9 cellular contexts compared by ENCODE assay signal in the genomic region with DNA sequence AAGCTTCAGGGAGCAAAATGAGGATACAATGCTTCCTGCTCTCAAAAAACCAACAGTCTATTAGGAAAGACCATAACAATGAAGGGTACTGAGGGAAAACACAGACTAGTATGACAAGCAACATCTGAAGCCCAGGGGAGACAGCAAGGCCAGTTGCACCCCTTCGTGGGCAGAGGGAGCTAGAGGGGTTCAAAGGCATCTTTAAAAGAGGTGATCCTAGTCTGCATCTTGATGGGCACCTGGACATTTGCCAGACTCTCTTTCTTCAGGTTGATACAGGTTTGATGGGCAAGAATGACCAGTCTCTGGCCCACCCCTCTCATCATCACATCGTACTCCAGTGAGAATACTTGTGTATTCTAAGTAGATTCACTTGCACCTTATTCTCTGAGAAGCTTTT.
DNase-seq lines count a peak whose midpoint lies in the region; ATAC-seq, FAIRE-seq and TF ChIP-seq lines count a peak whose summit lies in the region.
"Had no signal": no experiment of that assay in that cellular context is flagged by ENCODE, and none has a peak within 500 bp of the region (broad histone marks: within the 10 kb centered on the region; RNA-seq: fewer than 3 reads in every experiment).

No MANE protein-coding gene starts in this region.

- no peak for TF ChIP-seq POLR2A in GM12878 (IDR thresholded peaks at IDR 0.05; ENCODE audit: low read depth, low read length)

- no peaks in the 10 kb centered on the region for H3K36me3 Mint-ChIP-seq in activated T-cell treated with anti-CD3 and anti-CD28 coated beads, Interleukin-2, amount 50 U/mL, for 24 hours (ENCODE audit: low read depth)
- H3K36me3 Mint-ChIP-seq in activated T-cell treated with anti-CD3 and anti-CD28 coated beads, Interleukin-2, amount 50 U/mL, for 4 hours (ENCODE audit: insufficient read depth): no peaks in the 10 kb centered on the region

- peaks cover 68% of the 10 kb centered on the region for H3K4me1 Mint-ChIP-seq in activated T-cell treated with anti-CD3 and anti-CD28 coated beads, Interleukin-2, amount 50 U/mL, for 24 hours (ENCODE audit: low read depth)
- peaks cover 65% of the 10 kb centered on the region for H3K4me1 Mint-ChIP-seq in activated T-cell treated with anti-CD3 and anti-CD28 coated beads, Interleukin-2, amount 50 U/mL, for 4 hours (ENCODE audit: low read depth)

- no peaks in the 10 kb centered on the region for H3K36me3 ChIP-seq in GM12878 (ENCODE audit: control insufficient read depth in 2 of 2, insufficient read depth in 2 of 2, low read length in 1 of 2)

- H3K27ac ChIP-seq in GM12878 (ENCODE audit: control insufficient read depth, insufficient read depth): no peak overlapping the region
- H3K27ac ChIP-seq: PC-9 had no signal

- no peaks in the 10 kb centered on the region for H3K27me3 ChIP-seq in GM12878 (replicated peaks in 1 of 2; ENCODE audit: control insufficient read depth in 2 of 2, insufficient read depth in 2 of 2, low read length in 1 of 2)

- no peak overlapping the region for H3K4me2 ChIP-seq in GM12878 (ENCODE audit: control insufficient read depth, insufficient read depth)
- H3K4me2 ChIP-seq: PC-9 had no signal

- TF ChIP-seq RAD21 in GM12878 (IDR thresholded peaks at IDR 0.05; ENCODE audit: insufficient read depth, low read depth, low read length): peak; percentile 66

- 45% methylated on average over 2 of the region's 2 CpGs for WGBS in GM12878 (ENCODE audit: insufficient coverage, insufficient replicate concordance, low lambda C conversion rate, missing lambda C conversion rate)

- in situ Hi-C loops in GM12878 (cut with MboI): loop anchor here (5.0 to 25.0 kb wide), 3 partner anchors 178 to 725 kb away; a partner anchor contains a TSS

- no peaks in the 10 kb centered on the region for H3K27me3 Mint-ChIP-seq in activated T-cell treated with anti-CD3 and anti-CD28 coated beads, Interleukin-2, amount 50 U/mL, for 24 hours
- H3K27me3 Mint-ChIP-seq in activated T-cell treated with anti-CD3 and anti-CD28 coated beads, Interleukin-2, amount 50 U/mL, for 4 hours (ENCODE audit: low read depth): no peaks in the 10 kb centered on the region

- H2AFZ ChIP-seq in GM12878 (ENCODE audit: control insufficient read depth, low read depth, low read length): no peak overlapping the region
- H2AFZ ChIP-seq: PC-9 had no signal

- no peak overlapping the region for H3K4me3 Mint-ChIP-seq in activated T-cell treated with anti-CD3 and anti-CD28 coated beads, Interleukin-2, amount 50 U/mL, for 24 hours
- no peak overlapping the region for H3K4me3 Mint-ChIP-seq in activated T-cell treated with anti-CD3 and anti-CD28 coated beads, Interleukin-2, amount 50 U/mL, for 4 hours

- TF ChIP-seq CTCF in GM12878 (IDR thresholded peaks at IDR 0.05 in 2 of 3, conservative IDR thresholded peaks at IDR 0.05 in 1 of 3; ENCODE audit: control insufficient read depth in 2 of 3, extremely low read depth in 1 of 3, insufficient read depth in 1 of 3, low read depth in 3 of 3, low read length in 3 of 3): peak; percentile 28 to 53 (median 32); a peak in 5 of 6 replicates

- peak overlapping the region; percentile 53 for H3K27ac Mint-ChIP-seq in activated T-cell treated with anti-CD3 and anti-CD28 coated beads, Interleukin-2, amount 50 U/mL, for 24 hours

- CTCF ChIA-PET in GM12878 (lab: Yijun Ruan, JAX): interaction anchor here (0.8 to 14.2 kb wide), 5 partner anchors 8 to 425 kb away, joined by 3 to 568 read pairs (median 4); no protein-coding TSS in a partner anchor

- peaks cover 10% of the 10 kb centered on the region; the same call in 1 of the 2 replicates for H3K4me1 ChIP-seq in GM12878 (ENCODE audit: control insufficient read depth, insufficient read depth, low read length)

- POLR2A ChIA-PET in GM12878 (lab: Charles Lee): interaction anchor here (0.6 kb wide), 1 partner anchor 12 kb away, joined by 3 read pairs; no protein-coding TSS in a partner anchor

- H3K9me3 ChIP-seq in GM12878 (replicated peaks; ENCODE audit: control insufficient read depth, insufficient read depth, low read length): no peaks in the 10 kb centered on the region

- RAD21 ChIA-PET in GM12878 (lab: Charles Lee; ENCODE audit: unreplicated experiment): interaction anchor here (1.5 to 13.6 kb wide), 3 partner anchors 9 to 339 kb away, joined by 4 to 425 read pairs (median 10); no protein-coding TSS in a partner anchor

- FAIRE-seq in GM12878 (lab: Jason Lieb, UNC): no peak

- intact Hi-C loops in GM12878 (cut with micrococcal nuclease; ENCODE audit: unreplicated experiment): loop anchor here (1.0 to 10.0 kb wide), 5 partner anchors 45 to 718 kb away; no protein-coding TSS in a partner anchor

- no peak for ATAC-seq in activated T-cell treated with anti-CD3 and anti-CD28 coated beads, Interleukin-2, amount 50 U/mL, for 4 hours
- peak; percentile 79 for ATAC-seq in GM12878

- H4K20me1 ChIP-seq in GM12878 (ENCODE audit: control insufficient read depth, insufficient read depth): no peaks in the 10 kb centered on the region; the same call in 1 of the 2 replicates

- no peak for DNase-seq in activated T-cell treated with anti-CD3 and anti-CD28 coated beads, Interleukin-2, amount 50 U/mL, for 24 hours
- DNase-seq in activated T-cell treated with anti-CD3 and anti-CD28 coated beads, Interleukin-2, amount 50 U/mL, for 4 hours: no peak
- DNase-seq in NCI-H128 (lab: John Stamatoyannopoulos, UW; ENCODE audit: unreplicated experiment) (peak; percentile 35), GM12878 (ENCODE audit: low read depth, low spot score) (no peak), retina (no peak), SHP77 treated with DMSO at 0.1 percent for 48 hours (lab: John Stamatoyannopoulos, UW) (no peak), GM19240 (ENCODE audit: insufficient read length, low spot score) (no peak)
- DNase-seq in stimulated activated CD8-positive, alpha-beta memory T cell treated with anti-CD3 and anti-CD28 coated beads, Interleukin-4, amount 100 ng/mL, for 48 hours: peak; percentile 40
- DNase-seq: PC-9 had no signal

- no peak overlapping the region for H3K9ac ChIP-seq in GM12878 (ENCODE audit: control insufficient read depth, insufficient read depth, low read length)

- SMC1A ChIA-PET in GM12878 (lab: Charles Lee; ENCODE audit: uncharacterized antibody, unreplicated experiment): interaction anchor here (0.9 to 12.8 kb wide), 7 partner anchors 8 to 339 kb away, joined by 3 to 461 read pairs (median 4); no protein-coding TSS in a partner anchor

- no peaks in the 10 kb centered on the region for H3K9me3 Mint-ChIP-seq in activated T-cell treated with anti-CD3 and anti-CD28 coated beads, Interleukin-2, amount 50 U/mL, for 24 hours
- no peaks in the 10 kb centered on the region for H3K9me3 Mint-ChIP-seq in activated T-cell treated with anti-CD3 and anti-CD28 coated beads, Interleukin-2, amount 50 U/mL, for 4 hours

- H3K79me2 ChIP-seq in GM12878 (ENCODE audit: control insufficient read depth, insufficient read depth, low read length): no peaks in the 10 kb centered on the region

- no TSS peak for BruUV-seq in GM12878 (replicated peaks; lab: Mats Ljungman, UMichigan)

- TF ChIP-seq EP300 in GM12878 (IDR thresholded peaks at IDR 0.05; ENCODE audit: borderline replicate concordance in 1 of 2, control insufficient read depth in 1 of 2, low read depth in 2 of 2, low read length in 2 of 2): no peak

- no peak overlapping the region for H3K4me3 ChIP-seq in GM12878
- H3K4me3 ChIP-seq: PC-9 had no signal

TF ChIP-seq in GM12878, 131 proteins besides CTCF, POLR2A, EP300 and RAD21:
- TF ChIP-seq SMC3 (IDR thresholded peaks at IDR 0.05; ENCODE audit: borderline replicate concordance, low read length): peak; percentile 44
- TF ChIP-seq BRCA1 (IDR thresholded peaks at IDR 0.05; ENCODE audit: low read depth, low read length): no peak

Comparison
In these comparisons a context has a peak if more than half of its experiments do, and no peak if none do; other contexts are left out.
1. DNase-seq: peak in NCI-H128 (single experiment) and stimulated activated CD8-positive, alpha-beta memory T cell treated with anti-CD3 and anti-CD28 coated beads, Interleukin-4, amount 100 ng/mL, for 48 hours (single experiment); none in activated T-cell treated with anti-CD3 and anti-CD28 coated beads, Interleukin-2, amount 50 U/mL, for 24 hours (single experiment), activated T-cell treated with anti-CD3 and anti-CD28 coated beads, Interleukin-2, amount 50 U/mL, for 4 hours (single experiment), GM12878 (single experiment), retina (single experiment), SHP77 treated with DMSO at 0.1 percent for 48 hours (single experiment) and GM19240 (single experiment).